8 cellular contexts compared by ENCODE assay signal in the genomic region with DNA sequence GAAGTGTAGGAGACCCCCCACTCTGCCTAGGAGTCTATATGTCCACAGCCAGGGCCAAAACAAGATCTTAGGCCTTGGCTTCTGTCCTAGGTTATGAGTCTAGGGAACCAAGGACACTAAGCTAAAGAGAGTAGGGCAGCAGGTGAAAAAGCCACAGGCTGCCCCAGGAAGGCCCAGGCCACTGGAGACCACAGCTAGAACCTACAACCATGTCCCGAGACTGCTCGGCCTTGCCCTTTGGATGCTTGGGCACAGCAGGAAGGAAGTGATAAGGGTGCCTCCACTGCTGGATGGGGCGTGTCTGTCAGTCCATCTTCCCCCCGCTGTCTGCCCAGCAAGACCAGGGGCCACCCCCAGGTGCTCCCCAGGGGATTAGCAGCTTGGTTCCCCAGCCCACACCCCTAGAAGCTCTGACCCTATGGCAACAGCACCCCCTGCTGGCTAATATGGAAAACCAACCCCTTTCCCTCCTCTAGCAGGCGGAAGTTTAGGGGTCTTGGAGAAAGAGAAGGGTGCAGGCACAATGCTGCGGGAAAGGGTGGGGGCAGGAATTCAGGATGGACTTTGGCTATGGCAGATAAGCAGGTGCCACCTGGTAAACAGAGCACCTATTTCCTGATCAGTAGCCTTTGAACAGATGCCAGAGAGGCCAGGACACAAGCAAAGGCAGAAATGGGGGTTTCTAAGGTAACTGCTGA. TPM values are rescaled to one million over a fixed set of nuclear protein-coding genes. Genes with fewer than 3 reads are reported as not detected.
DNase-seq lines count a peak whose midpoint lies in the region; ATAC-seq, FAIRE-seq and TF ChIP-seq lines count a peak whose summit lies in the region.

No MANE protein-coding gene starts in this region.

- FAIRE-seq in A549 (lab: Jason Lieb, UNC): no peak

- no peaks in the 10 kb centered on the region for H3K27me3 ChIP-seq in HL-60 (ENCODE audit: insufficient read depth, poor library complexity, severe bottlenecking)
- H3K27me3 ChIP-seq in heart right ventricle: no peaks in the 10 kb centered on the region
- H3K27me3 ChIP-seq in rectal smooth muscle tissue (ENCODE audit: control insufficient read depth, insufficient read depth, low read length): no peaks in the 10 kb centered on the region

- intact Hi-C loops in heart right ventricle (cut with DNase I): loop anchor here (1.0 to 10.0 kb wide), 8 partner anchors 84 to 319 kb away; no protein-coding TSS in a partner anchor

- no peaks in the 10 kb centered on the region for H3K9me3 Mint-ChIP-seq in activated naive CD8-positive, alpha-beta T cell treated with anti-CD3 and anti-CD28 coated beads for 36 hours

- CTCF ChIA-PET in A549 (lab: Yijun Ruan, JAX): interaction anchor here (0.7 to 12.9 kb wide), 36 partner anchors 9 to 436 kb away, joined by 3 to 217 read pairs (median 6); a partner anchor contains a TSS

- TF ChIP-seq CTCF in A549 (IDR thresholded peaks at IDR 0.05): peak; percentile 89
- TF ChIP-seq CTCF in GM12872 (IDR thresholded peaks at IDR 0.05; ENCODE audit: insufficient read depth, low read depth, low read length): peak; percentile 80
- TF ChIP-seq CTCF in HL-60 (IDR thresholded peaks at IDR 0.05; ENCODE audit: insufficient read depth, low read length): peak; percentile 15
- peak; percentile 77 to 89 (median 84) for TF ChIP-seq CTCF in heart right ventricle (IDR thresholded peaks at IDR 0.05)

- H3K27ac ChIP-seq in A549 (peak overlapping the region; percentile 37 to 97; a peak in 4 of 6 replicates), HL-60 (replicated peaks) (no peak overlapping the region), heart right ventricle (peak overlapping the region in 9 of 10 donors; percentile 0 to 100 (median 46)), rectal smooth muscle tissue (ENCODE audit: low read depth, low read length) (peak overlapping the region; percentile 45)

- H3K4me3 ChIP-seq in A549 (no peak overlapping the region), HL-60 (replicated peaks; ENCODE audit: insufficient read depth, low read length) (no peak overlapping the region), heart right ventricle (no peak overlapping the region), rectal smooth muscle tissue (ENCODE audit: low read length) (no peak overlapping the region)

- TF ChIP-seq POLR2A in A549 (IDR thresholded peaks at IDR 0.05; ENCODE audit: low read length): no peak

- peak; percentile 94 to 96 for TF ChIP-seq RAD21 in A549 (conservative IDR thresholded peaks at IDR 0.05 in 1 of 2, IDR thresholded peaks at IDR 0.05 in 1 of 2)

- H3K27me3 Mint-ChIP-seq in activated naive CD8-positive, alpha-beta T cell treated with anti-CD3 and anti-CD28 coated beads for 36 hours: no peaks in the 10 kb centered on the region

- no peak for TF ChIP-seq EP300 in A549 (IDR thresholded peaks at IDR 0.05)

- peak overlapping the region; percentile 44 for H3K27ac Mint-ChIP-seq in activated naive CD8-positive, alpha-beta T cell treated with anti-CD3 and anti-CD28 coated beads for 36 hours

- H3K4me1 Mint-ChIP-seq in activated naive CD8-positive, alpha-beta T cell treated with anti-CD3 and anti-CD28 coated beads for 36 hours: peaks cover 38% of the 10 kb centered on the region

- WGBS in A549 (ENCODE audit: missing lambda C conversion rate): 43% methylated on average over 6 of the region's 6 CpGs
- 64 to 69% methylated on average over 6 of the region's 6 CpGs for WGBS in heart right ventricle, 2 donors

- POLR2A ChIA-PET in A549 (lab: Yijun Ruan, JAX): interaction anchor here (1.3 kb wide), 1 partner anchor 113 kb away, joined by 3 read pairs; no protein-coding TSS in a partner anchor

- H3K4me1 ChIP-seq in A549 (peaks cover 41% of the 10 kb centered on the region), heart right ventricle (peaks cover 15 to 69% (median 44%) of the 10 kb centered on the region in 9 donors), rectal smooth muscle tissue (ENCODE audit: control insufficient read depth, insufficient read depth, low read length) (peaks cover 15% of the 10 kb centered on the region)

- H3K36me3 Mint-ChIP-seq in activated naive CD8-positive, alpha-beta T cell treated with anti-CD3 and anti-CD28 coated beads for 36 hours: no peaks in the 10 kb centered on the region

- peak; percentile 51 to 71 for DNase-seq in A549 (ENCODE audit: low read depth in 1 of 2, low spot score in 1 of 2)
- DNase-seq in HL-60 (ENCODE audit: low read depth in 1 of 2, low spot score in 1 of 2): peak; percentile 60 to 63
- peak; percentile 67 for DNase-seq in activated naive CD8-positive, alpha-beta T cell treated with anti-CD3 and anti-CD28 coated beads for 36 hours
- DNase-seq in heart right ventricle: peak; percentile 55 to 73

- peak in 1 of 2 experiments; percentile 29; a peak in 3 of 6 replicates for ATAC-seq in A549
- ATAC-seq in SK-N-SH treated with all-trans-retinoic acid at 6 μM for 48 hours: peak; percentile 12; the same call in 1 of the 3 replicates
- peak in 5 of 8 donors; percentile 10 to 46 (median 38) for ATAC-seq in heart right ventricle
- ATAC-seq in GM21390 (IDR thresholded peaks at IDR 0.05; ENCODE audit: unreplicated experiment): no peak

- no peaks in the 10 kb centered on the region for H3K9me3 ChIP-seq in A549
- no peaks in the 10 kb centered on the region for H3K9me3 ChIP-seq in heart right ventricle

- no peaks in the 10 kb centered on the region for H3K36me3 ChIP-seq in heart right ventricle
- H3K36me3 ChIP-seq in rectal smooth muscle tissue (ENCODE audit: control insufficient read depth, insufficient read depth, low read length): no peaks in the 10 kb centered on the region

- H3K4me3 Mint-ChIP-seq in activated naive CD8-positive, alpha-beta T cell treated with anti-CD3 and anti-CD28 coated beads for 36 hours: no peak overlapping the region

- H3K9ac ChIP-seq in rectal smooth muscle tissue (ENCODE audit: low read length): no peak overlapping the region

- H3K4me2 ChIP-seq in A549: no peak overlapping the region

TF ChIP-seq in A549, 52 proteins besides CTCF, POLR2A, EP300 and RAD21:
- no peak for TF ChIP-seq JUN (IDR thresholded peaks at IDR 0.05)
- peak; percentile 89 for TF ChIP-seq SMC3 (IDR thresholded peaks at IDR 0.05)

TF ChIP-seq in SK-N-SH treated with all-trans-retinoic acid at 6 μM for 48 hours, 23 proteins besides CTCF, POLR2A, EP300 and RAD21 (continues in another document):
- TF ChIP-seq ZFP30 (CRISPR knock-in tag; IDR thresholded peaks at IDR 0.05) (no peak), BACH2 (CRISPR knock-in tag; IDR thresholded peaks at IDR 0.05; ENCODE audit: borderline replicate concordance) (no peak), PPARA (CRISPR knock-in tag; IDR thresholded peaks at IDR 0.05; ENCODE audit: borderline replicate concordance) (no peak), ZFP3 (CRISPR knock-in tag; IDR thresholded peaks at IDR 0.05) (no peak), GLIS3 (CRISPR knock-in tag; IDR thresholded peaks at IDR 0.05) (no peak), CSDC2 (CRISPR knock-in tag; IDR thresholded peaks at IDR 0.05) (no peak), ISL1 (CRISPR knock-in tag; IDR thresholded peaks at IDR 0.05) (no peak)
- TF ChIP-seq, protein P1, sequence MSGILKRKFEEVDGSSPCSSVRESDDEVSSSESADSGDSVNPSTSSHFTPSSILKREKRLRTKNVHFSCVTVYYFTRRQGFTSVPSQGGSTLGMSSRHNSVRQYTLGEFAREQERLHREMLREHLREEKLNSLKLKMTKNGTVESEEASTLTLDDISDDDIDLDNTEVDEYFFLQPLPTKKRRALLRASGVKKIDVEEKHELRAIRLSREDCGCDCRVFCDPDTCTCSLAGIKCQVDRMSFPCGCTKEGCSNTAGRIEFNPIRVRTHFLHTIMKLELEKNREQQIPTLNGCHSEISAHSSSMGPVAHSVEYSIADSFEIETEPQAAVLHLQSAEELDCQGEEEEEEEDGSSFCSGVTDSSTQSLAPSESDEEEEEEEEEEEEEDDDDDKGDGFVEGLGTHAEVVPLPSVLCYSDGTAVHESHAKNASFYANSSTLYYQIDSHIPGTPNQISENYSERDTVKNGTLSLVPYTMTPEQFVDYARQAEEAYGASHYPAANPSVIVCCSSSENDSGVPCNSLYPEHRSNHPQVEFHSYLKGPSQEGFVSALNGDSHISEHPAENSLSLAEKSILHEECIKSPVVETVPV (CRISPR knock-in tag; IDR thresholded peaks at IDR 0.05): no peak

RNA-seq across cellular contexts. Expression of a gene that starts 10.5 kb away (rescaled TPM):
- polyA plus RNA-seq in A549 (2011; rRNA removed): 10.9 and 11.2 TPM in 2 replicates
- polyA plus RNA-seq in A549 (2012; cell fraction: cytosol; rRNA removed): 9.7 and 13.3 TPM in 2 replicates
- 19.8 and 22.3 TPM in 2 replicates for polyA plus RNA-seq in A549 (2012; cell fraction: nucleus; rRNA removed)
- 13.3 to 15.5 TPM (median 15.1 TPM) in 3 replicates for polyA plus RNA-seq in A549 (2017; fragmentation: RNase III; extraction: RNeasy Plus Mini Kit Qiagen cat#74134 plus additional on column Dnase treatment)
- 27.8 and 35.9 TPM in 2 replicates for polyA minus RNA-seq in A549 (2011; rRNA and poly(A)+ RNA removed)
- total RNA-seq in activated naive CD8-positive, alpha-beta T cell treated with anti-CD3 and anti-CD28 coated beads for 36 hours: 100 to 1,000 TPM; 228 to 232 TPM
- 100 to 1,000 TPM in 1 of 10 donors, 10 to 100 TPM in 8, 1 to 10 TPM in 1; 9.5 to 146 (median 19.2) TPM for total RNA-seq in heart right ventricle
- polyA plus RNA-seq in heart right ventricle: 10 to 100 TPM in 1 of 2 donors, 1 to 10 TPM in 1; 8.6 to 13.7 TPM

RNA-seq across cellular contexts. Expression of a gene that starts 42.2 kb away (rescaled TPM):
- polyA plus RNA-seq in A549 (2011; rRNA removed): not detected in 2 replicates
- not detected in 2 replicates for polyA plus RNA-seq in A549 (2012; cell fraction: cytosol; rRNA removed)
- not detected in 2 replicates for polyA plus RNA-seq in A549 (2012; cell fraction: nucleus; rRNA removed)
- not detected in 3 replicates for polyA plus RNA-seq in A549 (2017; fragmentation: RNase III; extraction: RNeasy Plus Mini Kit Qiagen cat#74134 plus additional on column Dnase treatment)
- polyA minus RNA-seq in A549 (2011; rRNA and poly(A)+ RNA removed): not detected in 2 replicates
- total RNA-seq in activated naive CD8-positive, alpha-beta T cell treated with anti-CD3 and anti-CD28 coated beads for 36 hours: not detected
- not detected for total RNA-seq in heart right ventricle
- polyA plus RNA-seq in heart right ventricle: not detected

RNA-seq across cellular contexts. Expression of a gene that starts 55.7 kb away (rescaled TPM):
- polyA plus RNA-seq in A549 (2011; rRNA removed): 51.6 and 81.5 TPM in 2 replicates
- 11.8 and 15.2 TPM in 2 replicates for polyA plus RNA-seq in A549 (2012; cell fraction: cytosol; rRNA removed)
- polyA plus RNA-seq in A549 (2012; cell fraction: nucleus; rRNA removed): 10.5 and 17.1 TPM in 2 replicates
- polyA plus RNA-seq in A549 (2017; fragmentation: RNase III; extraction: RNeasy Plus Mini Kit Qiagen cat#74134 plus additional on column Dnase treatment): 39.6 to 48.2 TPM (median 41.6 TPM) in 3 replicates
- 50.3 and 61.0 TPM in 2 replicates for polyA minus RNA-seq in A549 (2011; rRNA and poly(A)+ RNA removed)
- total RNA-seq in activated naive CD8-positive, alpha-beta T cell treated with anti-CD3 and anti-CD28 coated beads for 36 hours: 10 to 100 TPM; 40.7 to 49.1 TPM
- total RNA-seq in heart right ventricle: 10 to 100 TPM; 26.6 to 38.5 (median 33.2) TPM
- 10 to 100 TPM in 1 of 2 donors, 1 to 10 TPM in 1; 6.8 to 11.6 TPM for polyA plus RNA-seq in heart right ventricle

Comparison
In these comparisons a context has a peak if more than half of its experiments do, and no peak if none do; other contexts are left out.
1. CTCF ChIP-seq: peak in every context shown above with its lines; median percentile 89 in A549; 84 in heart right ventricle; 80 in GM12872; 15 in HL-60.